ENCODE assay signal across 20 cellular contexts in the genomic region with DNA sequence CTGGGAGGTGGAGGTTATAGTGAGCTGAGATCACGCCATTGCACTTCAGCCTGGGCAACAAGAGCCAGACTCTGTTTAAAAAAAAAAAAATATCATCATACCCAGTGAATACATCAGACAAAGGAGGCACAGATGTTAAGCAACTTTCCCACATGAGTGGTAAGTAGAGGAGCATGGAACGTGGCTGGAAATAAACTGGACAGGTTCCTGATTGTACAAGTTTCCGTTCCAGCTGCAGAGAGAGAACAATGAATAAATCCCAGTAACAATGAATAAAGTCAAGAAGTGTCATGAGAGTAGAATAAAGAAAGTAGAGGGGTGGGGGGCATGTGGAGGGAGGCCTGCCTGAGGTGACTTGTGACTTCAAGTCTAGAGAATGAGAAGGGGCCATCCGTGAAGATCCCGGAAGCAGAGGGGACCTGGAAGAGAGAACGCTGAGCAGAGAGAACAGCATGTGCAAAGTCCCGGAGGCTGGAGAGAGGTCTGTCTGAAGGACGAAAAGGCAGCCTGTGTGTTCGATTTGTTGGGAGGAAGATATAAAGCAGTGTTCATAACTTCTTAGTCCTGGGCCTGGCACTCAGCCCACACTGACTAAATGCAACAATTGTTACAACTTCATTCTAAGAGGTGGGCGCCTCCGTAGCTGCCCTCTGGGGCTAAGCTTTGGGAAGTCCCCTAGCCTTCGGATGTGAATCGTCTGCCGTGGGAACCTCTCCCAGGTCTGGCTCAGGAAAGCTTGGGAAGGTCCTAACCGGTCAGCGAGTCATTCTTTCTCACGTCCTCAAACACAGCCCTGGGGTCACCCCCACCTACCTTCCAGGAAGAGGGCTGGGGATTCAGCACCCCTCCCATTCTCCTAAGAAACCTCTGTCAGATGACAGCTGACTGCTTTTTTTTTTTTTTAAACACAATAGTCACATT. TPM values are rescaled to one million over a fixed set of nuclear protein-coding genes. Genes with fewer than 3 reads are reported as not detected.
A peak's percentile ranks its signal among the peaks of the same experiment; 100 is the strongest.
DNase-seq lines count a peak whose midpoint lies in the region; ATAC-seq and TF ChIP-seq lines count a peak whose summit lies in the region.
"Had no signal": no experiment of that assay in that cellular context is flagged by ENCODE, and none has a peak within 500 bp of the region (broad histone marks: within the 10 kb centered on the region; RNA-seq: fewer than 3 reads in every experiment).

No MANE protein-coding gene starts in this region.

- ATAC-seq in stimulated activated memory B cell treated with anti-CD40 and anti-IgM and Interleukin-4, amounts not matched to agents 10 μg/mL and 1 μg/mL and 100 μg/mL, for 72 hours, result no peak
- ATAC-seq in sciatic nerve, result no peak
- ATAC-seq: activated CD8-positive, alpha-beta T cell treated with anti-CD3 and anti-CD28 coated beads, Interleukin-2, amount 10 ng/mL, durations not matched to agents 7 days and 5 days had no signal

- H3K4me3 Mint-ChIP-seq in stimulated activated memory B cell treated with anti-CD40 and anti-IgM and Interleukin-4, amounts not matched to agents 10 μg/mL and 1 μg/mL and 100 μg/mL, for 72 hours, result no peak overlapping the region
- no peak overlapping the region for H3K4me3 Mint-ChIP-seq in endodermal cell
- H3K4me3 Mint-ChIP-seq: activated CD8-positive, alpha-beta T cell treated with anti-CD3 and anti-CD28 coated beads, Interleukin-2, amount 10 ng/mL, durations not matched to agents 7 days and 5 days; CD8-positive, alpha-beta memory T cell; HFFc6; neural progenitor cell had no signal

- H3K27me3 ChIP-seq in Peyer's patch, result no peaks in the 10 kb centered on the region
- H3K27me3 ChIP-seq in endodermal cell (ENCODE audit: control insufficient read depth, insufficient read depth, low read length, poor library complexity, severe bottlenecking), result no peaks in the 10 kb centered on the region
- H3K27me3 ChIP-seq: brain microvascular endothelial cell, neural progenitor cell had no signal

- H3K27ac ChIP-seq in Peyer's patch (no peak overlapping the region), endodermal cell (ENCODE audit: low read depth, low read length) (no peak overlapping the region)
- H3K27ac ChIP-seq: 22Rv1, brain microvascular endothelial cell, KMS-11, lower lobe of right lung, neural progenitor cell, SK-N-MC had no signal

- H3K4me3 ChIP-seq in Peyer's patch (no peak overlapping the region), fibroblast of villous mesenchyme (ENCODE audit: low read depth, low read length) (no peak overlapping the region), endodermal cell (ENCODE audit: low read length) (no peak overlapping the region)
- H3K4me3 ChIP-seq: lower lobe of right lung, neural progenitor cell, SK-N-MC had no signal

- TF ChIP-seq CTCF in Peyer's patch (IDR thresholded peaks at IDR 0.05) (no peak), fibroblast of villous mesenchyme (IDR thresholded peaks at IDR 0.05; ENCODE audit: insufficient read depth, low read depth, low read length) (no peak), endodermal cell (conservative IDR thresholded peaks at IDR 0.05) (no peak)

- WGBS in endodermal cell (ENCODE audit: insufficient coverage in 1 of 2, insufficient read length in 1 of 2), 2 experiments, result 86% methylated on average over 12 to 16 of the region's 17 CpGs

- H3K36me3 ChIP-seq in Peyer's patch (no peaks in the 10 kb centered on the region), endodermal cell (ENCODE audit: control insufficient read depth, insufficient read depth, low read length) (no peaks in the 10 kb centered on the region)
- H3K36me3 ChIP-seq: brain microvascular endothelial cell, lower lobe of right lung, neural progenitor cell had no signal

- no peak for TF ChIP-seq POLR2A in Peyer's patch (IDR thresholded peaks at IDR 0.05)

- no peaks in the 10 kb centered on the region for H3K27me3 Mint-ChIP-seq in stimulated activated memory B cell treated with anti-CD40 and anti-IgM and Interleukin-4, amounts not matched to agents 10 μg/mL and 1 μg/mL and 100 μg/mL, for 72 hours
- no peaks in the 10 kb centered on the region for H3K27me3 Mint-ChIP-seq in endodermal cell (ENCODE audit: insufficient read depth)

- peak; percentile 31 for DNase-seq in SIG-M5 treated with dmso at 0.1 percent for 504 hours (lab: John Stamatoyannopoulos, UW; ENCODE audit: unreplicated experiment)
- no peak for DNase-seq in SIG-M5 (lab: John Stamatoyannopoulos, UW)
- DNase-seq in Peyer's patch, result peak in 2 of 3 donors; percentile 15 to 33
- peak; percentile 5 for DNase-seq in fibroblast of villous mesenchyme (ENCODE audit: low read depth)
- DNase-seq in sciatic nerve (ENCODE audit: low spot score), result no peak
- no peak for DNase-seq in endodermal cell
- DNase-seq in NCI-H146 treated with DMSO at 0.1 percent for 48 hours (lab: John Stamatoyannopoulos, UW; ENCODE audit: unreplicated experiment), result no peak
- DNase-seq: activated CD8-positive, alpha-beta T cell treated with anti-CD3 and anti-CD28 coated beads, Interleukin-2, amount 10 ng/mL, durations not matched to agents 7 days and 5 days; brain microvascular endothelial cell; CD8-positive, alpha-beta memory T cell; head of caudate nucleus; HFFc6; lower lobe of right lung; NCI-H2029 treated with DMSO at 0.1 percent for 48 hours; NCI-H774 had no signal

- peaks cover 0 to 23% (median 10%) of the 10 kb centered on the region in 4 donors for H3K4me1 ChIP-seq in Peyer's patch
- H3K4me1 ChIP-seq in endodermal cell (ENCODE audit: control insufficient read depth, insufficient read depth, low read length), result no peaks in the 10 kb centered on the region
- H3K4me1 ChIP-seq: neural progenitor cell had no signal

- H3K9me3 Mint-ChIP-seq in stimulated activated memory B cell treated with anti-CD40 and anti-IgM and Interleukin-4, amounts not matched to agents 10 μg/mL and 1 μg/mL and 100 μg/mL, for 72 hours, result peaks cover 2% of the 10 kb centered on the region
- no peaks in the 10 kb centered on the region for H3K9me3 Mint-ChIP-seq in endodermal cell
- H3K9me3 Mint-ChIP-seq: CD8-positive, alpha-beta memory T cell; HFFc6; neural progenitor cell had no signal

- H3K4me1 Mint-ChIP-seq in stimulated activated memory B cell treated with anti-CD40 and anti-IgM and Interleukin-4, amounts not matched to agents 10 μg/mL and 1 μg/mL and 100 μg/mL, for 72 hours, result peaks cover 49% of the 10 kb centered on the region
- H3K4me1 Mint-ChIP-seq in endodermal cell, result no peaks in the 10 kb centered on the region
- H3K4me1 Mint-ChIP-seq: neural progenitor cell had no signal

- no peaks in the 10 kb centered on the region for H3K36me3 Mint-ChIP-seq in stimulated activated memory B cell treated with anti-CD40 and anti-IgM and Interleukin-4, amounts not matched to agents 10 μg/mL and 1 μg/mL and 100 μg/mL, for 72 hours
- H3K36me3 Mint-ChIP-seq in endodermal cell (ENCODE audit: low read depth), result no peaks in the 10 kb centered on the region
- H3K36me3 Mint-ChIP-seq: CD8-positive, alpha-beta memory T cell; neural progenitor cell had no signal

- H3K9me3 ChIP-seq in Peyer's patch (no peaks in the 10 kb centered on the region), endodermal cell (ENCODE audit: control insufficient read depth, low read length) (no peaks in the 10 kb centered on the region)
- H3K9me3 ChIP-seq: lower lobe of right lung had no signal

- H3K9ac ChIP-seq in endodermal cell (ENCODE audit: extremely low read depth, low read length, poor library complexity, severe bottlenecking), result no peak overlapping the region
- H3K9ac ChIP-seq: KMS-11, neural progenitor cell had no signal

- peak overlapping the region; percentile 78 for H3K27ac Mint-ChIP-seq in stimulated activated memory B cell treated with anti-CD40 and anti-IgM and Interleukin-4, amounts not matched to agents 10 μg/mL and 1 μg/mL and 100 μg/mL, for 72 hours
- no peak overlapping the region for H3K27ac Mint-ChIP-seq in endodermal cell
- H3K27ac Mint-ChIP-seq: activated CD8-positive, alpha-beta T cell treated with anti-CD3 and anti-CD28 coated beads, Interleukin-2, amount 10 ng/mL, durations not matched to agents 7 days and 5 days; CD8-positive, alpha-beta memory T cell; HFFc6; neural progenitor cell had no signal

- intact Hi-C loops in sciatic nerve (cut with DNase I), result no loop called here

RNA-seq across cellular contexts. Expression of a gene that starts 15.3 kb away (rescaled TPM):
- total RNA-seq in Peyer's patch (100 to 1,000 TPM in 3 of 4 donors, 10 to 100 TPM in 1; 75.9 to 139 (median 111) TPM), fibroblast of villous mesenchyme (30.9 and 35.0 TPM in 2 replicates), sciatic nerve (25.7 TPM), endodermal cell (10 to 100 TPM; 51.7 to 53.3 TPM)
- 22.5 TPM for polyA plus RNA-seq in endodermal cell (2013, experiment 1 of 2)
- 22.4 TPM for polyA plus RNA-seq in endodermal cell (2013, experiment 2 of 2)

RNA-seq across cellular contexts. Expression of a gene that starts 39.2 kb away (rescaled TPM):
- total RNA-seq in Peyer's patch (100 to 1,000 TPM; 125 to 191 (median 167) TPM), fibroblast of villous mesenchyme (3.0 and 10.3 TPM in 2 replicates), sciatic nerve (62.6 TPM), endodermal cell (10 to 100 TPM; 31.3 to 31.5 TPM)
- 11.0 TPM for polyA plus RNA-seq in endodermal cell (2013, experiment 1 of 2)
- polyA plus RNA-seq in endodermal cell (2013, experiment 2 of 2), result 9.8 TPM
- polyA plus RNA-seq: CD8-positive, alpha-beta memory T cell had no signal

Comparison
In these comparisons a context has a peak if more than half of its experiments do, and no peak if none do; other contexts are left out.
1. DNase-seq: peak in SIG-M5 treated with dmso at 0.1 percent for 504 hours (single experiment), Peyer's patch (2 of 3) and fibroblast of villous mesenchyme (single experiment); none in SIG-M5 (single experiment), sciatic nerve (single experiment), endodermal cell (single experiment) and NCI-H146 treated with DMSO at 0.1 percent for 48 hours (single experiment).